12 cellular contexts compared by ENCODE assay signal in genomic region chr12:88893801-88894200, GRCh38.
"Had no signal": no experiment of that assay in that cellular context is flagged by ENCODE, and none has a peak within 500 bp of the region (broad histone marks: within the 10 kb centered on the region; RNA-seq: fewer than 3 reads in every experiment).

No MANE protein-coding gene starts in this region.

- H3K4me3 ChIP-seq: adrenal gland, coronary artery, lung, stomach, thoracic aorta had no signal

- DNase-seq: activated naive CD4-positive, alpha-beta T cell treated with anti-CD3 and anti-CD28 coated beads, Interleukin-2, amount 10 ng/mL, durations not matched to agents 7 days and 5 days; adrenal gland; central memory CD4-positive, alpha-beta T cell; effector CD4-positive, alpha-beta T cell; immature natural killer cell; left cardiac atrium; stimulated activated CD4-positive, alpha-beta T cell treated with anti-CD3 and anti-CD28 coated beads, Interleukin-4, amount 100 ng/mL, for 4 hours; stomach had no signal

- H3K4me1 ChIP-seq: adrenal gland, parathyroid adenoma, stomach had no signal

- H3K9ac ChIP-seq: parathyroid adenoma had no signal

- H3K27me3 ChIP-seq: adrenal gland, stomach had no signal

- H3K9me3 ChIP-seq: adrenal gland, stomach, thoracic aorta had no signal

- H3K36me3 ChIP-seq: adrenal gland, stomach, thoracic aorta had no signal

- H3K27ac ChIP-seq: adrenal gland, coronary artery, parathyroid adenoma, stomach, thoracic aorta had no signal

- H2AFZ ChIP-seq: parathyroid adenoma had no signal

- H3K79me2 ChIP-seq: parathyroid adenoma had no signal
